In the genomic region with DNA sequence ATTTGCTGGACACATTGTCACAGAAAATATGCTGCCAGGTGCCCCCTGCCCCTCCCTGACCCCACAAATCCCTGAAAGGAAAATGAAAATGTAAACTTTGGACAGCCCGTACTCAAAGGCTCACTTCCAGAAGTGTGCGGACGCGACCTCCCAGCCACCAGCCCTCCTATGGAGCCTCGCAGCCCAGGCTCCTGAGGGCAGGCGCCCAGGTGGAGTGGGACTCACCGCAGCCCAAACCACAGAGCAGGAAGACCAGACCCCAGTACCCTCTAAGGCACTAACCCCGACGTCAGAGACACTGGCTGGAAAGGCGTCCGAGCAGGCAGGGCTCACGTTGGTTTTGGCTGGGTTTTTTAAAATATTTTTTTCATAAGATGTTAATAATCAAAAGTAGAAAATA, we compare ENCODE assay signal across 16 cellular contexts. TPM values are rescaled to one million over a fixed set of nuclear protein-coding genes. Genes with fewer than 3 reads are reported as not detected.
DNase-seq lines count a peak whose midpoint lies in the region; ATAC-seq and TF ChIP-seq lines count a peak whose summit lies in the region.
"Had no signal": no experiment of that assay in that cellular context is flagged by ENCODE, and none has a peak within 500 bp of the region (broad histone marks: within the 10 kb centered on the region; RNA-seq: fewer than 3 reads in every experiment).

No MANE protein-coding gene starts in this region.

- peaks cover 4% of the 10 kb centered on the region for H3F3A ChIP-seq in SK-N-SH (replicated peaks; ENCODE audit: insufficient read depth)

- intact Hi-C loops in HCT116 (cut with micrococcal nuclease), result no loop called here

- H3K4me1 ChIP-seq in SK-N-SH (ENCODE audit: control insufficient read depth in 1 of 2, insufficient read depth in 2 of 2, low read depth in 1 of 2, low read length in 1 of 2), result peaks cover 0 to 9% of the 10 kb centered on the region in 2 experiments; a peak in 2 of 4 replicates
- no peaks in the 10 kb centered on the region for H3K4me1 ChIP-seq in HCT116 (ENCODE audit: control insufficient read depth in 1 of 2, insufficient read depth in 2 of 2, low read length in 2 of 2)
- no peaks in the 10 kb centered on the region for H3K4me1 ChIP-seq in endodermal cell (ENCODE audit: control insufficient read depth, insufficient read depth, low read length)
- H3K4me1 ChIP-seq in foreskin keratinocyte, result no peaks in the 10 kb centered on the region

- no peak overlapping the region for H3K4me3 Mint-ChIP-seq in endodermal cell
- H3K4me3 Mint-ChIP-seq: GM23338 had no signal

- H3K4me3 ChIP-seq in SK-N-SH (ENCODE audit: low read depth in 2 of 2, low read length in 1 of 2), result no peak overlapping the region
- no peak overlapping the region for H3K4me3 ChIP-seq in HCT116 (replicated peaks in 1 of 2; ENCODE audit: low read depth in 1 of 2, low read length in 2 of 2)
- no peak overlapping the region for H3K4me3 ChIP-seq in endodermal cell (ENCODE audit: low read length)
- H3K4me3 ChIP-seq: GM23338 had no signal

- no peak overlapping the region for H3K27ac ChIP-seq in SK-N-SH (ENCODE audit: low read depth in 2 of 2, low read length in 1 of 2)
- H3K27ac ChIP-seq in HCT116 (ENCODE audit: low read depth, low read length), result no peak overlapping the region
- no peak overlapping the region for H3K27ac ChIP-seq in endodermal cell (ENCODE audit: low read depth, low read length)
- no peak overlapping the region for H3K27ac ChIP-seq in foreskin keratinocyte
- H3K27ac ChIP-seq: 22Rv1 had no signal

- peak overlapping the region; percentile 68 for H3K27ac Mint-ChIP-seq in endodermal cell
- H3K27ac Mint-ChIP-seq: GM23338 had no signal

- peak; percentile 9 for DNase-seq in SK-N-SH
- DNase-seq in 8988T, result peak; percentile 8
- no peak for DNase-seq in HCT116 (ENCODE audit: low read depth, low spot score)
- peak; percentile 17 for DNase-seq in endodermal cell
- DNase-seq in NCI-H1105 (lab: John Stamatoyannopoulos, UW), result no peak
- DNase-seq in foreskin keratinocyte, result no peak
- no peak for DNase-seq in globus pallidus (ENCODE audit: low spot score)
- DNase-seq: KBM-7, NCI-H1105 treated with DMSO at 0.1 percent for 48 hours, NCI-H1694, NCI-H2081 treated with DMSO at 0.1 percent for 48 hours, SIG-M5 had no signal

- H3K4me2 ChIP-seq in SK-N-SH, result no peak overlapping the region
- no peak overlapping the region for H3K4me2 ChIP-seq in HCT116 (ENCODE audit: low read length)
- H3K4me2 ChIP-seq: GM23338 had no signal

- no peaks in the 10 kb centered on the region for H3K4me1 Mint-ChIP-seq in endodermal cell

- TF ChIP-seq CTCF in SK-N-SH (IDR thresholded peaks at IDR 0.05) (no peak), HCT116 (IDR thresholded peaks at IDR 0.05 in 2 of 3, conservative IDR thresholded peaks at IDR 0.05 in 1 of 3; ENCODE audit: borderline replicate concordance in 1 of 3, insufficient read depth in 1 of 3, low read depth in 2 of 3, low read length in 2 of 3) (no peak), endodermal cell (conservative IDR thresholded peaks at IDR 0.05) (no peak), foreskin keratinocyte (conservative IDR thresholded peaks at IDR 0.05) (no peak)

- WGBS in SK-N-SH (ENCODE audit: low lambda C conversion rate), result 92% methylated on average over 12 of the region's 12 CpGs
- WGBS in endodermal cell (ENCODE audit: insufficient coverage in 1 of 2, insufficient read length in 1 of 2), 2 experiments, result 93 to 100% methylated on average over 5 to 9 of the region's 12 CpGs

- H4K20me1 ChIP-seq in SK-N-SH (ENCODE audit: insufficient read depth) (no peaks in the 10 kb centered on the region), HCT116 (ENCODE audit: insufficient read depth) (no peaks in the 10 kb centered on the region)

- H3K79me2 ChIP-seq in SK-N-SH (ENCODE audit: insufficient read depth) (no peaks in the 10 kb centered on the region), HCT116 (ENCODE audit: insufficient read depth, low read length) (no peaks in the 10 kb centered on the region)

- no peak for TF ChIP-seq EP300 in SK-N-SH (IDR thresholded peaks at IDR 0.05; ENCODE audit: borderline replicate concordance in 1 of 2, low read depth in 1 of 2, low read length in 1 of 2)

- CTCF ChIA-PET in SK-N-SH (lab: Yijun Ruan, JAX), result no interaction called here
- CTCF ChIA-PET in HCT116 (lab: Charles Lee), result interaction anchor here (4.3 kb wide), 1 partner anchor 8 kb away, joined by 40 read pairs; no protein-coding TSS in a partner anchor

- no peaks in the 10 kb centered on the region for H3K9me3 Mint-ChIP-seq in endodermal cell
- H3K9me3 Mint-ChIP-seq: GM23338 had no signal

- no peak overlapping the region for H2AFZ ChIP-seq in SK-N-SH (ENCODE audit: low read depth)
- H2AFZ ChIP-seq in HCT116 (ENCODE audit: low read depth, low read length, poor library complexity, severe bottlenecking), result no peak overlapping the region
- H2AFZ ChIP-seq: GM23338 had no signal

- peaks cover 37% of the 10 kb centered on the region for H3K36me3 Mint-ChIP-seq in endodermal cell (ENCODE audit: low read depth)

- RAD21 ChIA-PET in HCT116 (lab: Charles Lee; ENCODE audit: low non-redundant PET in 1 of 2, low total read pairs in 2 of 2, uncharacterized antibody in 2 of 2, unreplicated experiment in 2 of 2), result no interaction called here

- TF ChIP-seq POLR2A in HCT116 (IDR thresholded peaks at IDR 0.05; ENCODE audit: borderline replicate concordance, extremely low read depth, insufficient read depth, insufficient read length), result no peak

- H3K9me3 ChIP-seq in SK-N-SH, result no peaks in the 10 kb centered on the region
- H3K9me3 ChIP-seq in HCT116 (ENCODE audit: control insufficient read depth in 1 of 2, insufficient read depth in 1 of 2, low read depth in 1 of 2, low read length in 2 of 2), result no peaks in the 10 kb centered on the region
- H3K9me3 ChIP-seq in endodermal cell (ENCODE audit: control insufficient read depth, low read length), result no peaks in the 10 kb centered on the region

- H3K36me3 ChIP-seq in SK-N-SH (replicated peaks in 1 of 2; ENCODE audit: control insufficient read depth in 1 of 2, insufficient read depth in 2 of 2, low read length in 1 of 2) (peaks cover 0 to 4% of the 10 kb centered on the region in 2 experiments), HCT116 (ENCODE audit: control insufficient read depth in 1 of 2, insufficient read depth in 2 of 2, low read length in 2 of 2) (peaks cover 17 to 19% of the 10 kb centered on the region in 2 experiments; a peak in 3 of 4 replicates), endodermal cell (ENCODE audit: control insufficient read depth, insufficient read depth, low read length) (no peaks in the 10 kb centered on the region)

- ATAC-seq in SK-N-SH treated with all-trans-retinoic acid at 6 μM for 48 hours (no peak), HCT116 (no peak), foreskin keratinocyte (no peak)
- ATAC-seq: GM23338, HepG2 had no signal

- H3K27me3 Mint-ChIP-seq in endodermal cell (ENCODE audit: insufficient read depth), result no peaks in the 10 kb centered on the region

- TF ChIP-seq RAD21 in SK-N-SH (IDR thresholded peaks at IDR 0.05; ENCODE audit: low read length), result no peak
- TF ChIP-seq RAD21 in HCT116 (IDR thresholded peaks at IDR 0.05; ENCODE audit: low read depth), result no peak

- POLR2A ChIA-PET in SK-N-SH (lab: Yijun Ruan, JAX), result no interaction called here
- POLR2A ChIA-PET in HCT116 (lab: Charles Lee), result no interaction called here

- H3K27me3 ChIP-seq in SK-N-SH (ENCODE audit: insufficient read depth) (no peaks in the 10 kb centered on the region), HCT116 (ENCODE audit: insufficient read depth, low read length) (no peaks in the 10 kb centered on the region), endodermal cell (ENCODE audit: control insufficient read depth, insufficient read depth, low read length, poor library complexity, severe bottlenecking) (no peaks in the 10 kb centered on the region), foreskin keratinocyte (no peaks in the 10 kb centered on the region)

- H3K9ac ChIP-seq in SK-N-SH, result no peak overlapping the region
- H3K9ac ChIP-seq in HCT116 (ENCODE audit: low read length), result no peak overlapping the region
- H3K9ac ChIP-seq in endodermal cell (ENCODE audit: extremely low read depth, low read length, poor library complexity, severe bottlenecking), result no peak overlapping the region

- H3K9me2 ChIP-seq in SK-N-SH (no peaks in the 10 kb centered on the region), HCT116 (ENCODE audit: insufficient read depth) (no peaks in the 10 kb centered on the region)

- BruUV-seq in HCT116 (replicated peaks; lab: Mats Ljungman, UMichigan), result TSS peak; percentile 28

TF ChIP-seq in SK-N-SH, 30 proteins besides CTCF, POLR2A, EP300 and RAD21 (continues in another document):
- TF ChIP-seq TAF1 (IDR thresholded peaks at IDR 0.05; ENCODE audit: borderline replicate concordance, low read depth, low read length), result no peak

TF ChIP-seq in SK-N-SH treated with all-trans-retinoic acid at 6 μM for 48 hours, 23 proteins besides CTCF, POLR2A, EP300 and RAD21 (continues in another document):
- TF ChIP-seq PPARA (CRISPR knock-in tag; IDR thresholded peaks at IDR 0.05; ENCODE audit: borderline replicate concordance), result no peak
- TF ChIP-seq ZNF565 (CRISPR knock-in tag; conservative IDR thresholded peaks at IDR 0.05; ENCODE audit: low read depth), result no peak

TF ChIP-seq in HCT116, 20 proteins besides CTCF, POLR2A, EP300 and RAD21 (continues in another document):
- TF ChIP-seq ZNF274 (IDR thresholded peaks at IDR 0.05; ENCODE audit: low read depth, low read length) (no peak), POLR2AphosphoS5 (IDR thresholded peaks at IDR 0.05; ENCODE audit: low read depth, low read length) (no peak), SP1 (IDR thresholded peaks at IDR 0.05; ENCODE audit: low read depth) (no peak), CBX3 (IDR thresholded peaks at IDR 0.05; ENCODE audit: low read depth) (no peak), ELF1 (IDR thresholded peaks at IDR 0.05; ENCODE audit: borderline replicate concordance, low read depth) (no peak)

RNA-seq across cellular contexts. Expression of gene CSGALNACT2, which starts 57.3 kb away (rescaled TPM):
- 11.5 and 16.0 TPM in 2 replicates for polyA plus RNA-seq in SK-N-SH (2012; rRNA removed)
- 16.1 and 21.2 TPM in 2 replicates for polyA plus RNA-seq in SK-N-SH (2012; cell fraction: cytosol; rRNA removed)
- 10.9 and 19.7 TPM in 2 replicates for polyA plus RNA-seq in SK-N-SH (2012; cell fraction: nucleus; rRNA removed)
- total RNA-seq in HCT116 (2021; ENCODE audit: unreplicated experiment), result 9.9 TPM
- polyA plus RNA-seq in HCT116 (2012), result 3.7 and 5.1 TPM in 2 replicates
- total RNA-seq in endodermal cell, result 1 to 10 TPM; 7.3 to 8.6 TPM
- 13.6 TPM for polyA plus RNA-seq in endodermal cell (2013, experiment 1 of 2)
- 12.1 TPM for polyA plus RNA-seq in endodermal cell (2013, experiment 2 of 2)
- 12.5 and 13.1 TPM in 2 replicates for total RNA-seq in foreskin keratinocyte
- polyA plus RNA-seq in foreskin keratinocyte, result 5.4 TPM in 2 replicates

Comparison
In these comparisons a context has a peak if more than half of its experiments do, and no peak if none do; other contexts are left out.
1. DNase-seq: peak in SK-N-SH (single experiment), 8988T (single experiment) and endodermal cell (single experiment); none in HCT116 (single experiment), NCI-H1105 (single experiment), foreskin keratinocyte (0 of 2) and globus pallidus (single experiment).